Comparison of ENCODE assay signal across 18 cellular contexts in genomic region chr11:453564-453963, GRCh38. TPM values are rescaled to one million over a fixed set of nuclear protein-coding genes. Genes with fewer than 3 reads are reported as not detected.
DNase-seq lines count a peak whose midpoint lies in the region; ATAC-seq, FAIRE-seq and TF ChIP-seq lines count a peak whose summit lies in the region.
"Had no signal": no experiment of that assay in that cellular context is flagged by ENCODE, and none has a peak within 500 bp of the region (broad histone marks: within the 10 kb centered on the region; RNA-seq: fewer than 3 reads in every experiment).

No MANE protein-coding gene starts in this region.

- intact Hi-C loops in kidney (cut with DNase I) = no loop called here

- H3K27ac Mint-ChIP-seq in activated CD4-positive, alpha-beta T cell treated with anti-CD3 and anti-CD28 coated beads, Interleukin-2, amount 10 ng/mL, durations not matched to agents 7 days and 5 days = peak overlapping the region; percentile 9
- no peak overlapping the region for H3K27ac Mint-ChIP-seq in type B pancreatic cell

- POLR2A ChIA-PET in activated CD4-positive, alpha-beta T cell treated with anti-CD3 and anti-CD28 coated beads, Interleukin-2, amount 10 ng/mL, durations not matched to agents 7 days and 5 days (lab: Charles Lee) = no interaction called here
- POLR2A ChIA-PET in RWPE1 (lab: Yijun Ruan, JAX; ENCODE audit: low non-redundant PET) = no interaction called here

- H3K27ac ChIP-seq in RWPE1 = peak overlapping the region; percentile 6; the same call in 1 of the 2 replicates
- no peak overlapping the region for H3K27ac ChIP-seq in kidney (ENCODE audit: low read depth in 2 of 2, low read length in 2 of 2)
- H3K27ac ChIP-seq: 22Rv1, BLaER1, GM23248 had no signal

- H3K36me3 Mint-ChIP-seq in activated CD4-positive, alpha-beta T cell treated with anti-CD3 and anti-CD28 coated beads, Interleukin-2, amount 10 ng/mL, durations not matched to agents 7 days and 5 days (ENCODE audit: low read depth) = peaks cover 18% of the 10 kb centered on the region
- H3K36me3 Mint-ChIP-seq in type B pancreatic cell = peaks cover 11% of the 10 kb centered on the region

- H3K4me1 ChIP-seq in kidney (ENCODE audit: control insufficient read depth in 1 of 2, insufficient read depth in 1 of 2, low read depth in 1 of 2, low read length in 2 of 2) = peaks cover 0 to 22% of the 10 kb centered on the region in 2 donors

- peaks cover 52% of the 10 kb centered on the region for H3K4me1 Mint-ChIP-seq in activated CD4-positive, alpha-beta T cell treated with anti-CD3 and anti-CD28 coated beads, Interleukin-2, amount 10 ng/mL, durations not matched to agents 7 days and 5 days
- H3K4me1 Mint-ChIP-seq in type B pancreatic cell (ENCODE audit: unreplicated experiment) = peaks cover 16% of the 10 kb centered on the region

- no peak overlapping the region for H3K4me3 ChIP-seq in kidney (ENCODE audit: low read length in 2 of 2)
- H3K4me3 ChIP-seq: BLaER1, GM23248 had no signal

- H3K27me3 Mint-ChIP-seq in activated CD4-positive, alpha-beta T cell treated with anti-CD3 and anti-CD28 coated beads, Interleukin-2, amount 10 ng/mL, durations not matched to agents 7 days and 5 days = no peaks in the 10 kb centered on the region
- H3K27me3 Mint-ChIP-seq in type B pancreatic cell = no peaks in the 10 kb centered on the region
- H3K27me3 Mint-ChIP-seq: CD4-positive, CD25-positive, alpha-beta regulatory T cell had no signal

- H3K4me3 Mint-ChIP-seq in activated CD4-positive, alpha-beta T cell treated with anti-CD3 and anti-CD28 coated beads, Interleukin-2, amount 10 ng/mL, durations not matched to agents 7 days and 5 days = no peak overlapping the region
- H3K4me3 Mint-ChIP-seq in type B pancreatic cell = peak overlapping the region; percentile 8

- ATAC-seq in GM18519 (IDR thresholded peaks at IDR 0.05; ENCODE audit: low FRiP score, unreplicated experiment) = no peak
- ATAC-seq: HCT116, HepG2 had no signal

- peaks cover 5 to 9% of the 10 kb centered on the region in 2 donors for H3K36me3 ChIP-seq in kidney (ENCODE audit: control insufficient read depth in 1 of 2, insufficient read depth in 2 of 2, low read length in 2 of 2)

- H3K9me3 ChIP-seq in kidney (ENCODE audit: control insufficient read depth in 1 of 2, low read length in 2 of 2) = no peaks in the 10 kb centered on the region
- H3K9me3 ChIP-seq: BLaER1 had no signal

- CTCF ChIA-PET in activated CD4-positive, alpha-beta T cell treated with anti-CD3 and anti-CD28 coated beads, Interleukin-2, amount 10 ng/mL, durations not matched to agents 7 days and 5 days (lab: Charles Lee) = interaction anchor here (1.1 to 1.4 kb wide), 4 partner anchors 9 to 66 kb away, joined by 3 to 4 read pairs (median 4); no protein-coding TSS in a partner anchor
- CTCF ChIA-PET in RWPE1 (lab: Yijun Ruan, JAX) = interaction anchor here (0.6 kb wide), 1 partner anchor 65 kb away, joined by 3 read pairs; no protein-coding TSS in a partner anchor

- FAIRE-seq in kidney (lab: Jason Lieb, UNC) = no peak
- FAIRE-seq: H54, HepG2, HTR-8/SVneo had no signal

- H3K9me3 Mint-ChIP-seq in activated CD4-positive, alpha-beta T cell treated with anti-CD3 and anti-CD28 coated beads, Interleukin-2, amount 10 ng/mL, durations not matched to agents 7 days and 5 days = no peaks in the 10 kb centered on the region
- no peaks in the 10 kb centered on the region for H3K9me3 Mint-ChIP-seq in type B pancreatic cell
- H3K9me3 Mint-ChIP-seq: CD4-positive, CD25-positive, alpha-beta regulatory T cell had no signal

- no peak for DNase-seq in activated CD4-positive, alpha-beta T cell treated with anti-CD3 and anti-CD28 coated beads, Interleukin-2, amount 10 ng/mL, durations not matched to agents 7 days and 5 days
- DNase-seq in activated CD4-positive, alpha-beta T cell treated with anti-CD3 and anti-CD28 coated beads for 48 hours = no peak
- DNase-seq in RWPE1 (ENCODE audit: low spot score) (no peak), kidney (peak; percentile 68), type B pancreatic cell (ENCODE audit: extremely low spot score, unreplicated experiment) (no peak), OCI-M1 (lab: John Stamatoyannopoulos, UW) (no peak)
- DNase-seq: Calu3; CD4-positive, CD25-positive, alpha-beta regulatory T cell; DMS 273 treated with DMSO at 0.1 percent for 48 hours; GM23248 had no signal

- no peak overlapping the region for H3K9ac ChIP-seq in kidney (ENCODE audit: low read length in 2 of 2)
- H3K9ac ChIP-seq: GM23248 had no signal

- TF ChIP-seq CTCF in RWPE1 (conservative IDR thresholded peaks at IDR 0.05; ENCODE audit: low read depth) (no peak), kidney (IDR thresholded peaks at IDR 0.05; ENCODE audit: borderline replicate concordance, extremely low read depth, insufficient read depth) (no peak), type B pancreatic cell (conservative IDR thresholded peaks at IDR 0.05) (no peak)

RNA-seq across cellular contexts. Expression of gene PTDSS2, which starts 3.5 kb away (rescaled TPM):
- 10 to 100 TPM; 22.7 to 25.2 TPM for total RNA-seq in activated CD4-positive, alpha-beta T cell treated with anti-CD3 and anti-CD28 coated beads, Interleukin-2, amount 10 ng/mL, durations not matched to agents 7 days and 5 days
- total RNA-seq in kidney (28.5 TPM), type B pancreatic cell (ENCODE audit: low replicate concordance) (33.6 and 46.9 TPM in 2 replicates)
- 37.7 TPM for polyA plus RNA-seq in kidney (ENCODE audit: insufficient read depth, low read depth, low replicate concordance)

RNA-seq across cellular contexts. Expression of gene ANO9, which starts 11.8 kb away (rescaled TPM):
- 10 to 100 TPM; 88.2 to 94.2 TPM for total RNA-seq in activated CD4-positive, alpha-beta T cell treated with anti-CD3 and anti-CD28 coated beads, Interleukin-2, amount 10 ng/mL, durations not matched to agents 7 days and 5 days
- total RNA-seq in kidney (21.8 TPM), type B pancreatic cell (ENCODE audit: low replicate concordance) (25.3 and 66.6 TPM in 2 replicates)
- 11.3 TPM for polyA plus RNA-seq in kidney (ENCODE audit: insufficient read depth, low read depth, low replicate concordance)
- total RNA-seq: A673, GM23248 had no signal
- polyA plus RNA-seq: GM23248 had no signal

RNA-seq across cellular contexts. Expression of gene SIGIRR, which starts 38.8 kb away (rescaled TPM):
- total RNA-seq in activated CD4-positive, alpha-beta T cell treated with anti-CD3 and anti-CD28 coated beads, Interleukin-2, amount 10 ng/mL, durations not matched to agents 7 days and 5 days = 100 to 1,000 TPM; 226 to 255 TPM
- total RNA-seq in kidney = 89.1 TPM
- 181 TPM for polyA plus RNA-seq in kidney (ENCODE audit: insufficient read depth, low read depth, low replicate concordance)
- total RNA-seq in type B pancreatic cell (ENCODE audit: low replicate concordance) = 36.2 and 44.0 TPM in 2 replicates

RNA-seq across cellular contexts. Expression of gene RNH1, which starts 53.5 kb away (rescaled TPM):
- 10 to 100 TPM; 90.6 to 99.5 TPM for total RNA-seq in activated CD4-positive, alpha-beta T cell treated with anti-CD3 and anti-CD28 coated beads, Interleukin-2, amount 10 ng/mL, durations not matched to agents 7 days and 5 days
- 191 TPM for total RNA-seq in kidney
- 171 TPM for polyA plus RNA-seq in kidney (ENCODE audit: insufficient read depth, low read depth, low replicate concordance)
- total RNA-seq in type B pancreatic cell (ENCODE audit: low replicate concordance) = 84.5 and 128 TPM in 2 replicates

RNA-seq across cellular contexts. Expression of gene PKP3, which starts 59.6 kb away (rescaled TPM):
- total RNA-seq in activated CD4-positive, alpha-beta T cell treated with anti-CD3 and anti-CD28 coated beads, Interleukin-2, amount 10 ng/mL, durations not matched to agents 7 days and 5 days = not detected
- total RNA-seq in kidney (3.6 TPM), type B pancreatic cell (ENCODE audit: low replicate concordance) (51.6 and 156 TPM in 2 replicates)
- polyA plus RNA-seq in kidney (ENCODE audit: insufficient read depth, low read depth, low replicate concordance) = 1.9 TPM
- total RNA-seq: A673 had no signal
